8 cellular contexts compared by ENCODE assay signal in genomic region chr20:34473262-34473883, GRCh38. TPM values are rescaled to one million over a fixed set of nuclear protein-coding genes. Genes with fewer than 3 reads are reported as not detected.
DNase-seq lines count a peak whose midpoint lies in the region; ATAC-seq and TF ChIP-seq lines count a peak whose summit lies in the region.

No MANE protein-coding gene starts in this region.

- ATAC-seq in HG02885 (IDR thresholded peaks at IDR 0.05; ENCODE audit: poor library complexity, unreplicated experiment) (no peak), GM19455 (IDR thresholded peaks at IDR 0.05; ENCODE audit: unreplicated experiment) (no peak), HG03025 (IDR thresholded peaks at IDR 0.05; ENCODE audit: low FRiP score, unreplicated experiment) (no peak)

- H3K36me3 ChIP-seq in prostate gland, result no peaks in the 10 kb centered on the region

- no peak for TF ChIP-seq POLR2A in prostate gland (IDR thresholded peaks at IDR 0.05)

- DNase-seq in ELR (ENCODE audit: low read depth) (peak; percentile 65), fibroblast of villous mesenchyme (ENCODE audit: low read depth) (peak; percentile 77), prostate gland (ENCODE audit: low spot score) (peak; percentile 21)
- DNase-seq in activated CD4-positive, alpha-beta T cell treated with anti-CD3 and anti-CD28 coated beads, Interleukin-2, amount 50 U/mL, for 1 hour, result peak; percentile 23

- no peak overlapping the region for H3K27ac ChIP-seq in prostate gland

- WGBS in prostate gland, result 71% methylated on average over 5 of the region's 5 CpGs

- H3K9me3 ChIP-seq in prostate gland, result no peaks in the 10 kb centered on the region

- no peaks in the 10 kb centered on the region for H3K4me1 ChIP-seq in prostate gland (replicated peaks)

- H3K4me3 ChIP-seq in fibroblast of villous mesenchyme (ENCODE audit: low read depth, low read length), result no peak overlapping the region
- no peak overlapping the region for H3K4me3 ChIP-seq in prostate gland

- no peaks in the 10 kb centered on the region for H3K27me3 ChIP-seq in prostate gland (replicated peaks; ENCODE audit: insufficient read depth)

- intact Hi-C loops in prostate gland (cut with DNase I), result loop anchor here (2.0 to 5.0 kb wide), 2 partner anchors 49 to 161 kb away; no protein-coding TSS in a partner anchor

- TF ChIP-seq CTCF in LNCAP (IDR thresholded peaks at IDR 0.05), result peak; percentile 58
- peak; percentile 48 for TF ChIP-seq CTCF in fibroblast of villous mesenchyme (IDR thresholded peaks at IDR 0.05; ENCODE audit: insufficient read depth, low read depth, low read length)
- TF ChIP-seq CTCF in prostate gland (IDR thresholded peaks at IDR 0.05), result peak in 2 of 4 experiments; percentile 32 to 42

RNA-seq across cellular contexts. Expression of gene DYNLRB1, which starts 42.8 kb away (rescaled TPM):
- total RNA-seq in fibroblast of villous mesenchyme (57.4 and 59.6 TPM in 2 replicates), prostate gland (100 to 1,000 TPM; 132 to 247 TPM)

Comparison
In these comparisons a context has a peak if more than half of its experiments do, and no peak if none do; other contexts are left out.
1. DNase-seq: peak in every context shown above with its lines; median percentile 77 in fibroblast of villous mesenchyme; 65 in ELR; 23 in activated CD4-positive, alpha-beta T cell treated with anti-CD3 and anti-CD28 coated beads, Interleukin-2, amount 50 U/mL, for 1 hour; 21 in prostate gland.